ENCODE assay signal across 8 cellular contexts in genomic region chr17:29369831-29370735, GRCh38.
DNase-seq lines count a peak whose midpoint lies in the region; ATAC-seq lines count a peak whose summit lies in the region.

No MANE protein-coding gene starts in this region.

- DNase-seq in DMS 273 treated with DMSO at 0.1 percent for 48 hours (lab: John Stamatoyannopoulos, UW) (peak; percentile 64), NCI-H510A treated with DMSO at 0.1 percent for 48 hours (lab: John Stamatoyannopoulos, UW) (peak; percentile 79), dedifferentiated amniotic fluid mesenchymal stem cell (ENCODE audit: extremely low spot score) (peak; percentile 91), left kidney (ENCODE audit: low read depth, low spot score) (peak; percentile 90)
- peak; percentile 52 to 54 for DNase-seq in activated CD4-positive, alpha-beta T cell treated with anti-CD3 and anti-CD28 coated beads for 4 hours
- DNase-seq in stimulated activated CD4-positive, alpha-beta T cell treated with anti-CD3 and anti-CD28 coated beads, Interleukin-2, amount 100 ng/mL, for 4 hours (ENCODE audit: low read depth), result peak; percentile 31

- ATAC-seq in HG02981 (IDR thresholded peaks at IDR 0.05; ENCODE audit: unreplicated experiment) (peak; percentile 56), GM19455 (IDR thresholded peaks at IDR 0.05; ENCODE audit: unreplicated experiment) (no peak)

Comparison
In these comparisons a context has a peak if more than half of its experiments do, and no peak if none do; other contexts are left out.
1. DNase-seq: peak in every context shown above with its lines; median percentile 91 in dedifferentiated amniotic fluid mesenchymal stem cell; 90 in left kidney; 79 in NCI-H510A treated with DMSO at 0.1 percent for 48 hours; 64 in DMS 273 treated with DMSO at 0.1 percent for 48 hours; 53 in activated CD4-positive, alpha-beta T cell treated with anti-CD3 and anti-CD28 coated beads for 4 hours; 31 in stimulated activated CD4-positive, alpha-beta T cell treated with anti-CD3 and anti-CD28 coated beads, Interleukin-2, amount 100 ng/mL, for 4 hours.